In genomic region chr12:92144045-92144630, GRCh38 we compare ENCODE assay signal across 1 cellular context.
TF ChIP-seq lines count a peak whose summit lies in the region.

No MANE protein-coding gene starts in this region.

TF ChIP-seq in A549, 52 proteins besides CTCF, POLR2A, EP300 and RAD21 (continued from another document):
- TF ChIP-seq PBX3 (IDR thresholded peaks at IDR 0.05) (no peak), HDAC2 (IDR thresholded peaks at IDR 0.05) (peak; percentile 15; the same call in 1 of the 2 replicates), BCL3 (IDR thresholded peaks at IDR 0.05) (0 out of 3 replicates have a peak, but pooled peaks have one; percentile 37), CHD4 (IDR thresholded peaks at IDR 0.05; ENCODE audit: borderline replicate concordance) (no peak), ZSCAN20 (CRISPR knock-in tag; IDR thresholded peaks at IDR 0.05) (no peak), HEYL (CRISPR knock-in tag; IDR thresholded peaks at IDR 0.05) (no peak), FOSL2 (IDR thresholded peaks at IDR 0.05) (no peak), FOSL2 (CRISPR knock-in tag; IDR thresholded peaks at IDR 0.05) (no peak), MYC (IDR thresholded peaks at IDR 0.05; ENCODE audit: borderline replicate concordance, low read length) (no peak), HOXB5 (CRISPR knock-in tag; IDR thresholded peaks at IDR 0.05) (no peak), ATOH8 (CRISPR knock-in tag; IDR thresholded peaks at IDR 0.05; ENCODE audit: low read depth) (no peak), ZNF302 (CRISPR knock-in tag; IDR thresholded peaks at IDR 0.05) (no peak), FOXS1 (CRISPR knock-in tag; IDR thresholded peaks at IDR 0.05) (no peak), SREBF2 (IDR thresholded peaks at IDR 0.05) (no peak), TFCP2L1 (CRISPR knock-in tag; IDR thresholded peaks at IDR 0.05) (no peak), TP53 (CRISPR knock-in tag; IDR thresholded peaks at IDR 0.05) (no peak), MAZ (IDR thresholded peaks at IDR 0.05; ENCODE audit: borderline replicate concordance, low read depth, low read length) (no peak), SMC3 (IDR thresholded peaks at IDR 0.05) (peak; percentile 87), GATA3 (IDR thresholded peaks at IDR 0.05; ENCODE audit: borderline replicate concordance) (peak; percentile 19; the same call in 1 of the 2 replicates), MAX (IDR thresholded peaks at IDR 0.05) (peak; percentile 70; the same call in 1 of the 2 replicates), POLR2AphosphoS2 (conservative IDR thresholded peaks at IDR 0.05; ENCODE audit: low read length) (no peak; the same call in 1 of the 2 replicates), E2F6 (IDR thresholded peaks at IDR 0.05; ENCODE audit: borderline replicate concordance, low read depth) (no peak), FOSB (CRISPR knock-in tag; IDR thresholded peaks at IDR 0.05) (no peak), RNF2 (IDR thresholded peaks at IDR 0.05; ENCODE audit: borderline replicate concordance, low read depth) (no peak), MAFK (IDR thresholded peaks at IDR 0.05; ENCODE audit: partially characterized antibody) (no peak), CHD2 (IDR thresholded peaks at IDR 0.05; ENCODE audit: low read length, partially characterized antibody) (no peak), HMGXB4 (CRISPR knock-in tag; IDR thresholded peaks at IDR 0.05; ENCODE audit: borderline replicate concordance) (no peak), EHF (CRISPR knock-in tag; IDR thresholded peaks at IDR 0.05) (no peak), JUN (IDR thresholded peaks at IDR 0.05) (peak; percentile 24 to 65; a peak in 4 of 5 replicates), KDM1A (IDR thresholded peaks at IDR 0.05; ENCODE audit: low read depth) (no peak), PHF8 (IDR thresholded peaks at IDR 0.05; ENCODE audit: borderline replicate concordance, low read depth) (0 out of 2 replicates have a peak, but pooled peaks have one; percentile 4), CBX2 (IDR thresholded peaks at IDR 0.05; ENCODE audit: borderline replicate concordance, low read depth) (no peak), ESRRA (IDR thresholded peaks at IDR 0.05; ENCODE audit: borderline replicate concordance, low read length) (peak; percentile 32; the same call in 1 of the 2 replicates)
- TF ChIP-seq, protein P1, sequence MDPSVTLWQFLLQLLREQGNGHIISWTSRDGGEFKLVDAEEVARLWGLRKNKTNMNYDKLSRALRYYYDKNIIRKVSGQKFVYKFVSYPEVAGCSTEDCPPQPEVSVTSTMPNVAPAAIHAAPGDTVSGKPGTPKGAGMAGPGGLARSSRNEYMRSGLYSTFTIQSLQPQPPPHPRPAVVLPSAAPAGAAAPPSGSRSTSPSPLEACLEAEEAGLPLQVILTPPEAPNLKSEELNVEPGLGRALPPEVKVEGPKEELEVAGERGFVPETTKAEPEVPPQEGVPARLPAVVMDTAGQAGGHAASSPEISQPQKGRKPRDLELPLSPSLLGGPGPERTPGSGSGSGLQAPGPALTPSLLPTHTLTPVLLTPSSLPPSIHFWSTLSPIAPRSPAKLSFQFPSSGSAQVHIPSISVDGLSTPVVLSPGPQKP (IDR thresholded peaks at IDR 0.05; ENCODE audit: low read depth, low read length), result no peak
